Comparison of ENCODE assay signal across 14 cellular contexts in genomic region chr2:8086796-8087479, GRCh38.
DNase-seq lines count a peak whose midpoint lies in the region; ATAC-seq, FAIRE-seq and TF ChIP-seq lines count a peak whose summit lies in the region.
"Had no signal": no experiment of that assay in that cellular context is flagged by ENCODE, and none has a peak within 500 bp of the region (broad histone marks: within the 10 kb centered on the region; RNA-seq: fewer than 3 reads in every experiment).

No MANE protein-coding gene starts in this region.

- no peaks in the 10 kb centered on the region for H3K9me3 Mint-ChIP-seq in HFFc6
- H3K9me3 Mint-ChIP-seq in astrocyte (ENCODE audit: unreplicated experiment), result no peaks in the 10 kb centered on the region

- intact Hi-C loops in mucosa of descending colon (cut with DNase I, micrococcal nuclease), result no loop called here

- peak overlapping the region; percentile 27 for H2AFZ ChIP-seq in astrocyte (ENCODE audit: low read depth, low read length)

- no peak for ATAC-seq in mucosa of descending colon
- no peak for ATAC-seq in GM19397 (IDR thresholded peaks at IDR 0.05; ENCODE audit: unreplicated experiment)

- CTCF ChIA-PET in AG04449 (lab: Yijun Ruan, JAX), result interaction anchor here (1.4 to 2.8 kb wide), 2 partner anchors 10 to 659 kb away, joined by 6 to 8 read pairs; no protein-coding TSS in a partner anchor

- peak overlapping the region; percentile 53 for H3K9ac ChIP-seq in astrocyte (ENCODE audit: low read length)

- H3K9me3 ChIP-seq in astrocyte (ENCODE audit: insufficient read depth, low read depth, low read length) (no peaks in the 10 kb centered on the region), mucosa of descending colon (no peaks in the 10 kb centered on the region)

- H3K4me1 Mint-ChIP-seq in HFFc6 (ENCODE audit: low read depth) (no peaks in the 10 kb centered on the region), astrocyte (ENCODE audit: low read depth, unreplicated experiment) (peaks cover 14% of the 10 kb centered on the region)

- H4K20me1 ChIP-seq in astrocyte (ENCODE audit: insufficient read depth, low read length), result no peaks in the 10 kb centered on the region

- H3K4me3 ChIP-seq in AG04449 (ENCODE audit: low read depth, low read length) (peak overlapping the region; percentile 25; the same call in 1 of the 2 replicates), astrocyte (ENCODE audit: insufficient read depth, low read depth, low read length) (peak overlapping the region; percentile 30), mucosa of descending colon (no peak overlapping the region)

- H3K36me3 Mint-ChIP-seq in HFFc6 (ENCODE audit: low read depth), result no peaks in the 10 kb centered on the region
- no peaks in the 10 kb centered on the region for H3K36me3 Mint-ChIP-seq in astrocyte (ENCODE audit: low read depth, unreplicated experiment)

- H3K79me2 ChIP-seq in astrocyte (ENCODE audit: insufficient read depth, low read length), result no peaks in the 10 kb centered on the region

- H3K4me1 ChIP-seq in astrocyte (ENCODE audit: insufficient read depth, low read length) (peaks cover 35% of the 10 kb centered on the region), mucosa of descending colon (ENCODE audit: low read depth) (no peaks in the 10 kb centered on the region)

- no peaks in the 10 kb centered on the region for H3K27me3 ChIP-seq in astrocyte (ENCODE audit: insufficient read depth, low read length)

- peak; percentile 93 for DNase-seq in AG04449 (ENCODE audit: low read depth, low spot score)
- peak; percentile 94 for DNase-seq in HFFc6
- peak; percentile 99 for DNase-seq in astrocyte (ENCODE audit: low read depth)
- DNase-seq in foreskin melanocyte, result peak; percentile 92
- no peak for DNase-seq in mucosa of descending colon
- DNase-seq in NCI-H510A (lab: John Stamatoyannopoulos, UW), result no peak
- DNase-seq in SHP77 (lab: John Stamatoyannopoulos, UW), result no peak
- DNase-seq: activated CD4-positive, alpha-beta T cell treated with anti-CD3 and anti-CD28 coated beads for 48 hours; activated naive CD4-positive, alpha-beta T cell; H7; NCI-H1048; NCI-H446 treated with DMSO at 0.1 percent for 48 hours; stimulated activated CD4-positive, alpha-beta T cell treated with anti-CD3 and anti-CD28 coated beads, Interleukin-12 subunit alpha, Interleukin-12 subunit beta, amount 100 ng/mL, for 4 hours had no signal

- H3K27ac ChIP-seq in astrocyte (ENCODE audit: low read depth, low read length), result peak overlapping the region; percentile 76

- H3K27me3 Mint-ChIP-seq in HFFc6 (ENCODE audit: insufficient read depth), result no peaks in the 10 kb centered on the region; the same call in 1 of the 2 replicates
- H3K27me3 Mint-ChIP-seq in astrocyte (ENCODE audit: low read depth, unreplicated experiment), result no peaks in the 10 kb centered on the region

- H3K36me3 ChIP-seq in astrocyte (ENCODE audit: insufficient read depth, low read length), result no peaks in the 10 kb centered on the region
- no peaks in the 10 kb centered on the region for H3K36me3 ChIP-seq in mucosa of descending colon (ENCODE audit: low read depth)

- peak; percentile 97 for FAIRE-seq in astrocyte (lab: Jason Lieb, UNC)

- peak overlapping the region; percentile 84 for H3K27ac Mint-ChIP-seq in HFFc6
- H3K27ac Mint-ChIP-seq in astrocyte (ENCODE audit: unreplicated experiment), result peak overlapping the region; percentile 56

- peak overlapping the region; percentile 75 for H3K4me3 Mint-ChIP-seq in HFFc6
- H3K4me3 Mint-ChIP-seq in astrocyte (ENCODE audit: unreplicated experiment), result no peak overlapping the region

- H3K4me2 ChIP-seq in astrocyte (ENCODE audit: low read length), result peak overlapping the region; percentile 72

- TF ChIP-seq CTCF in AG04449 (IDR thresholded peaks at IDR 0.05; ENCODE audit: insufficient read depth, low read length, missing control alignments) (no peak), HFFc6 (IDR thresholded peaks at IDR 0.05) (no peak), astrocyte (IDR thresholded peaks at IDR 0.05; ENCODE audit: insufficient read depth, low read depth, low read length) (no peak), mucosa of descending colon (IDR thresholded peaks at IDR 0.05) (no peak)

- POLR2A ChIA-PET in AG04449 (lab: Yijun Ruan, JAX), result interaction anchor here (0.7 to 1.5 kb wide), 6 partner anchors 38 to 601 kb away, joined by 3 to 23 read pairs (median 4); partner anchors contain the start of gene ID2

Comparison
In these comparisons a context has a peak if more than half of its experiments do, and no peak if none do; other contexts are left out.
1. DNase-seq: peak in AG04449 (single experiment), HFFc6 (single experiment), astrocyte (single experiment) and foreskin melanocyte (single experiment); none in mucosa of descending colon (0 of 3), NCI-H510A (single experiment) and SHP77 (0 of 2).